8 cellular contexts compared by ENCODE assay signal in genomic region chr17:45345554-45346254, GRCh38. TPM values are rescaled to one million over a fixed set of nuclear protein-coding genes. Genes with fewer than 3 reads are reported as not detected.
DNase-seq lines count a peak whose midpoint lies in the region; ATAC-seq and TF ChIP-seq lines count a peak whose summit lies in the region.

No MANE protein-coding gene starts in this region.

- DNase-seq in GF-D8 (lab: John Stamatoyannopoulos, UW) (peak; percentile 85), RWPE1 (ENCODE audit: low spot score) (no peak), Right ventricle myocardium superior (no peak), glutamatergic neuron (no peak), NCI-H1930 (lab: John Stamatoyannopoulos, UW) (no peak), NCI-H748 (lab: John Stamatoyannopoulos, UW; ENCODE audit: unreplicated experiment) (no peak), germinal center (ENCODE audit: low spot score) (no peak)

- H3K4me3 Mint-ChIP-seq in glutamatergic neuron (ENCODE audit: unreplicated experiment) = no peak overlapping the region

- intact Hi-C loops in Right ventricle myocardium superior (cut with DNase I) = no loop called here

- POLR2A ChIA-PET in RWPE1 (lab: Yijun Ruan, JAX; ENCODE audit: low non-redundant PET) = interaction anchor here (0.6 kb wide), 1 partner anchor 27 kb away, joined by 5 read pairs; no protein-coding TSS in a partner anchor

- H3K4me3 ChIP-seq in skin epidermis = no peak overlapping the region

- H3K27ac ChIP-seq in RWPE1 (peak overlapping the region; percentile 72), skin epidermis (peak overlapping the region in 18 of 21 experiments; percentile 2 to 84 (median 54))

- no peak for TF ChIP-seq CTCF in RWPE1 (conservative IDR thresholded peaks at IDR 0.05; ENCODE audit: low read depth)
- no peak for TF ChIP-seq CTCF in glutamatergic neuron (IDR thresholded peaks at IDR 0.05; ENCODE audit: partially characterized antibody, unreplicated experiment)

- H3K27ac Mint-ChIP-seq in glutamatergic neuron (ENCODE audit: unreplicated experiment) = no peak overlapping the region

- peaks cover 2% of the 10 kb centered on the region for H3K27me3 Mint-ChIP-seq in glutamatergic neuron (ENCODE audit: unreplicated experiment)

- no peaks in the 10 kb centered on the region for H3K36me3 Mint-ChIP-seq in glutamatergic neuron (ENCODE audit: unreplicated experiment)

- no peaks in the 10 kb centered on the region for H3K4me1 Mint-ChIP-seq in glutamatergic neuron (ENCODE audit: low read depth, unreplicated experiment)

- H3K9me3 Mint-ChIP-seq in glutamatergic neuron (ENCODE audit: unreplicated experiment) = peaks cover 2% of the 10 kb centered on the region

- peak; percentile 76 for ATAC-seq in Right ventricle myocardium superior (ENCODE audit: poor library complexity)

- CTCF ChIA-PET in RWPE1 (lab: Yijun Ruan, JAX) = no interaction called here

RNA-seq across cellular contexts. Expression of gene MAP3K14, which starts 28.9 kb away (rescaled TPM):
- 12.2 TPM for total RNA-seq in Right ventricle myocardium superior
- total RNA-seq in glutamatergic neuron (ENCODE audit: unreplicated experiment) = 5.7 TPM
